Comparison of ENCODE assay signal across 1 cellular context in the genomic region with DNA sequence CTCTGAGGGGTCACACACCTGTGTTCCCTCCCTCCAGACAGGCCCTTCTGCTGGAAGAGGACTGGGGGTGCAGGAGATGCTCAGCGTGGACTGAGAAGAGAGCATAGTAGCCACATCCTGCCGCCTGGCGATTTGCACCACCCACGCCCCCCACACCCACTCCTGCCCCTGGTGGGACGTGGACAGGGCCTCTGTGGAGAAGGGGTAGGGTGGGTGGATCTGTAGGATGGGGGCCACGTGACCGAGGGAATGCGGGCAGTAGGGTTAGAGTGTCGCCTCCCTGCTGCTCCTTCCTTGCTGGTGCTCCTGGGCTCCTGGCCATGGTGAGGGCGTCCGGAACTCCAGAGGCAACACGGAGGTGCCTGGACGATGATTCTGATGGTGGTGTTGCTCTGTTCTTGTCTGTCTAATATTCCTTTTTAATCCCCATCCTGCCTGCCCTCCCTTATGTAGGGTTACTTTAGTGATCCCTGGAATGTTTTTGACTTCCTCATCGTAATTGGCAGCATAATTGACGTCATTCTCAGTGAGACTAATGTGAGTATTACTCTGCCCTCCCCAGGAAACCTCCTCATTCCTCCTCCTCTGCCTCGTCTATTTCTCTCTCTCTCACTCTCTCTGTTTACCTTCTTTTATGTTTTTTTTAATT.
TF ChIP-seq lines count a peak whose summit lies in the region.

No MANE protein-coding gene starts in this region.

TF ChIP-seq in HEK293, 187 proteins besides CTCF, POLR2A, EP300 and RAD21 (continued from another document):
- TF ChIP-seq, protein P1, sequence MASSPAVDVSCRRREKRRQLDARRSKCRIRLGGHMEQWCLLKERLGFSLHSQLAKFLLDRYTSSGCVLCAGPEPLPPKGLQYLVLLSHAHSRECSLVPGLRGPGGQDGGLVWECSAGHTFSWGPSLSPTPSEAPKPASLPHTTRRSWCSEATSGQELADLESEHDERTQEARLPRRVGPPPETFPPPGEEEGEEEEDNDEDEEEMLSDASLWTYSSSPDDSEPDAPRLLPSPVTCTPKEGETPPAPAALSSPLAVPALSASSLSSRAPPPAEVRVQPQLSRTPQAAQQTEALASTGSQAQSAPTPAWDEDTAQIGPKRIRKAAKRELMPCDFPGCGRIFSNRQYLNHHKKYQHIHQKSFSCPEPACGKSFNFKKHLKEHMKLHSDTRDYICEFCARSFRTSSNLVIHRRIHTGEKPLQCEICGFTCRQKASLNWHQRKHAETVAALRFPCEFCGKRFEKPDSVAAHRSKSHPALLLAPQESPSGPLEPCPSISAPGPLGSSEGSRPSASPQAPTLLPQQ (tag by site-specific recombination; IDR thresholded peaks at IDR 0.05): no peak
- TF ChIP-seq ZNF561 (tag by site-specific recombination; IDR thresholded peaks at IDR 0.05; ENCODE audit: borderline replicate concordance) (no peak), ZNF146 (tag by site-specific recombination; IDR thresholded peaks at IDR 0.05) (peak; percentile 56; the same call in 1 of the 2 replicates)
